ENCODE assay signal across 1 cellular context in the genomic region with DNA sequence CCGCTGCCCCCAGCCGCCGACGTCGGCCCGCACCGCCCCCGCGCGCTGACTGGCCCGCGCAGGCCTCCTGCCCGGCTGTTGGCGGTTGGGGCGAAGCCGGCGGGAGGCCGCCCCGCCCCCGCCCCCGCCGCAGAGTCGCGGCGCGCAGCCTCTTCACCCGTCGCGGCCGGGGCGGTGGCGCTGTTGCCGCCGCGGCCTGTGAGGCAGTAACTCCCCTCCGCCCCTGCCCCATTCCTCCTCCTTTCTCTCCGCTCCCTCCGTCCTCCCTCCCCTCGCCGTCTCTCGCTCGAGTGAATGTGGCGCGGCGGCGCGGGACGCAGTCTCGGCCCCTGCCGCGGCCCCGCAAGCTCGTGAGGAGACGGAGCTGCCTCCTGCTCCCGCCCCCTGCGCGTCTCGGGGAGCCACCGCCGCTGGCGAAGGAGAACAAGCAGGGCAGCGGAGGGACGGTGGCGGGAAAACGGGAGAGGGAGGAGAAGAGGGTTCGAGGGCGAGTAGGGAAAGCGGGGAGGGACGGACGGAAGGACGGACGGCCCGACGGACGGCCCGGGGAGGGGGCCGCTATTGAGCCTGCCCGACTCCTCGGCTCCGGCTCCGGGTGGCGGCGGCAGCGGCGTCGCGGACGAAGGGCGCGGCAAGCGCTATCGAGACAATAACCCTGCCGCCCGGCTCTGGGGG.
TF ChIP-seq lines count a peak whose summit lies in the region.

No MANE protein-coding gene starts in this region.

TF ChIP-seq in H1, 55 proteins besides CTCF, POLR2A, EP300 and RAD21 (continued from another document):
- TF ChIP-seq PHF8 (conservative IDR thresholded peaks at IDR 0.05; ENCODE audit: low read depth, low read length) (peak; percentile 70), ZNF274 (IDR thresholded peaks at IDR 0.05; ENCODE audit: borderline replicate concordance, extremely low read depth, low read length) (no peak), CBX8 (IDR thresholded peaks at IDR 0.05; ENCODE audit: borderline replicate concordance, low read depth, low read length) (no peak), SRF (IDR thresholded peaks at IDR 0.05; ENCODE audit: low read depth, low read length) (0 out of 2 replicates have a peak, but pooled peaks have one; percentile 26), JUN (IDR thresholded peaks at IDR 0.05; ENCODE audit: low read depth, low read length) (no peak), RBBP5 (IDR thresholded peaks at IDR 0.05; ENCODE audit: borderline replicate concordance, low read depth, low read length) (peak; percentile 98), KDM1A (IDR thresholded peaks at IDR 0.05; ENCODE audit: borderline replicate concordance, low read length) (no peak), TEAD4 (IDR thresholded peaks at IDR 0.05; ENCODE audit: low read depth, low read length) (no peak), EGR1 (IDR thresholded peaks at IDR 0.05; ENCODE audit: borderline replicate concordance, low read depth, low read length) (peak; percentile 96), SIN3A (conservative IDR thresholded peaks at IDR 0.05 in 1 of 2, IDR thresholded peaks at IDR 0.05 in 1 of 2; ENCODE audit: low read depth in 1 of 2, low read length in 2 of 2) (peak in 1 of 2 experiments; percentile 63; a peak in 2 of 4 replicates), CHD2 (IDR thresholded peaks at IDR 0.05; ENCODE audit: low read length) (no peak), RNF2 (IDR thresholded peaks at IDR 0.05; ENCODE audit: borderline replicate concordance, low read depth, low read length, missing control alignments, poor library complexity, severe bottlenecking) (no peak), CHD1 (IDR thresholded peaks at IDR 0.05; ENCODE audit: low read depth, low read length) (no peak), SUZ12 (IDR thresholded peaks at IDR 0.05; ENCODE audit: low read length) (peak; percentile 43; the same call in 1 of the 2 replicates), RXRA (IDR thresholded peaks at IDR 0.05; ENCODE audit: insufficient read depth, low read depth, low read length) (no peak), NRF1 (IDR thresholded peaks at IDR 0.05; ENCODE audit: low read depth, low read length) (0 out of 2 replicates have a peak, but pooled peaks have one; percentile 17), TAF1 (IDR thresholded peaks at IDR 0.05; ENCODE audit: low read depth, low read length) (peak; percentile 55), CREB1 (IDR thresholded peaks at IDR 0.05) (peak; percentile 17; the same call in 1 of the 2 replicates), SIX5 (IDR thresholded peaks at IDR 0.05; ENCODE audit: low read depth, low read length) (no peak), SP4 (IDR thresholded peaks at IDR 0.05; ENCODE audit: low read length) (no peak), JUND (IDR thresholded peaks at IDR 0.05; ENCODE audit: low read length) (no peak), HDAC6 (IDR thresholded peaks at IDR 0.05; ENCODE audit: low read depth, low read length) (no peak), TBP (IDR thresholded peaks at IDR 0.05; ENCODE audit: low read depth, low read length) (peak; percentile 69; the same call in 1 of the 2 replicates), KDM5A (IDR thresholded peaks at IDR 0.05; ENCODE audit: low read length) (no peak), FOSL1 (IDR thresholded peaks at IDR 0.05; ENCODE audit: insufficient read depth, low read depth, low read length) (no peak), MAFK (IDR thresholded peaks at IDR 0.05; ENCODE audit: low read depth, low read length) (no peak), ASH2L (IDR thresholded peaks at IDR 0.05; ENCODE audit: low read length) (peak; percentile 100), SIRT6 (IDR thresholded peaks at IDR 0.05; ENCODE audit: low read length) (no peak), SP1 (IDR thresholded peaks at IDR 0.05; ENCODE audit: low read depth, low read length) (0 out of 2 replicates have a peak, but pooled peaks have one; percentile 12), YY1 (IDR thresholded peaks at IDR 0.05; ENCODE audit: low read depth, low read length) (peak; percentile 46), POU5F1 (IDR thresholded peaks at IDR 0.05; ENCODE audit: low read depth, low read length) (no peak)
- TF ChIP-seq, protein P1, sequence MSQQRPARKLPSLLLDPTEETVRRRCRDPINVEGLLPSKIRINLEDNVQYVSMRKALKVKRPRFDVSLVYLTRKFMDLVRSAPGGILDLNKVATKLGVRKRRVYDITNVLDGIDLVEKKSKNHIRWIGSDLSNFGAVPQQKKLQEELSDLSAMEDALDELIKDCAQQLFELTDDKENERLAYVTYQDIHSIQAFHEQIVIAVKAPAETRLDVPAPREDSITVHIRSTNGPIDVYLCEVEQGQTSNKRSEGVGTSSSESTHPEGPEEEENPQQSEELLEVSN (IDR thresholded peaks at IDR 0.05), result peak; percentile 47; the same call in 1 of the 2 replicates
- TF ChIP-seq, protein P2, sequence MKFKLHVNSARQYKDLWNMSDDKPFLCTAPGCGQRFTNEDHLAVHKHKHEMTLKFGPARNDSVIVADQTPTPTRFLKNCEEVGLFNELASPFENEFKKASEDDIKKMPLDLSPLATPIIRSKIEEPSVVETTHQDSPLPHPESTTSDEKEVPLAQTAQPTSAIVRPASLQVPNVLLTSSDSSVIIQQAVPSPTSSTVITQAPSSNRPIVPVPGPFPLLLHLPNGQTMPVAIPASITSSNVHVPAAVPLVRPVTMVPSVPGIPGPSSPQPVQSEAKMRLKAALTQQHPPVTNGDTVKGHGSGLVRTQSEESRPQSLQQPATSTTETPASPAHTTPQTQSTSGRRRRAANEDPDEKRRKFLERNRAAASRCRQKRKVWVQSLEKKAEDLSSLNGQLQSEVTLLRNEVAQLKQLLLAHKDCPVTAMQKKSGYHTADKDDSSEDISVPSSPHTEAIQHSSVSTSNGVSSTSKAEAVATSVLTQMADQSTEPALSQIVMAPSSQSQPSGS (IDR thresholded peaks at IDR 0.05; ENCODE audit: low read length), result no peak
- TF ChIP-seq, protein P3, sequence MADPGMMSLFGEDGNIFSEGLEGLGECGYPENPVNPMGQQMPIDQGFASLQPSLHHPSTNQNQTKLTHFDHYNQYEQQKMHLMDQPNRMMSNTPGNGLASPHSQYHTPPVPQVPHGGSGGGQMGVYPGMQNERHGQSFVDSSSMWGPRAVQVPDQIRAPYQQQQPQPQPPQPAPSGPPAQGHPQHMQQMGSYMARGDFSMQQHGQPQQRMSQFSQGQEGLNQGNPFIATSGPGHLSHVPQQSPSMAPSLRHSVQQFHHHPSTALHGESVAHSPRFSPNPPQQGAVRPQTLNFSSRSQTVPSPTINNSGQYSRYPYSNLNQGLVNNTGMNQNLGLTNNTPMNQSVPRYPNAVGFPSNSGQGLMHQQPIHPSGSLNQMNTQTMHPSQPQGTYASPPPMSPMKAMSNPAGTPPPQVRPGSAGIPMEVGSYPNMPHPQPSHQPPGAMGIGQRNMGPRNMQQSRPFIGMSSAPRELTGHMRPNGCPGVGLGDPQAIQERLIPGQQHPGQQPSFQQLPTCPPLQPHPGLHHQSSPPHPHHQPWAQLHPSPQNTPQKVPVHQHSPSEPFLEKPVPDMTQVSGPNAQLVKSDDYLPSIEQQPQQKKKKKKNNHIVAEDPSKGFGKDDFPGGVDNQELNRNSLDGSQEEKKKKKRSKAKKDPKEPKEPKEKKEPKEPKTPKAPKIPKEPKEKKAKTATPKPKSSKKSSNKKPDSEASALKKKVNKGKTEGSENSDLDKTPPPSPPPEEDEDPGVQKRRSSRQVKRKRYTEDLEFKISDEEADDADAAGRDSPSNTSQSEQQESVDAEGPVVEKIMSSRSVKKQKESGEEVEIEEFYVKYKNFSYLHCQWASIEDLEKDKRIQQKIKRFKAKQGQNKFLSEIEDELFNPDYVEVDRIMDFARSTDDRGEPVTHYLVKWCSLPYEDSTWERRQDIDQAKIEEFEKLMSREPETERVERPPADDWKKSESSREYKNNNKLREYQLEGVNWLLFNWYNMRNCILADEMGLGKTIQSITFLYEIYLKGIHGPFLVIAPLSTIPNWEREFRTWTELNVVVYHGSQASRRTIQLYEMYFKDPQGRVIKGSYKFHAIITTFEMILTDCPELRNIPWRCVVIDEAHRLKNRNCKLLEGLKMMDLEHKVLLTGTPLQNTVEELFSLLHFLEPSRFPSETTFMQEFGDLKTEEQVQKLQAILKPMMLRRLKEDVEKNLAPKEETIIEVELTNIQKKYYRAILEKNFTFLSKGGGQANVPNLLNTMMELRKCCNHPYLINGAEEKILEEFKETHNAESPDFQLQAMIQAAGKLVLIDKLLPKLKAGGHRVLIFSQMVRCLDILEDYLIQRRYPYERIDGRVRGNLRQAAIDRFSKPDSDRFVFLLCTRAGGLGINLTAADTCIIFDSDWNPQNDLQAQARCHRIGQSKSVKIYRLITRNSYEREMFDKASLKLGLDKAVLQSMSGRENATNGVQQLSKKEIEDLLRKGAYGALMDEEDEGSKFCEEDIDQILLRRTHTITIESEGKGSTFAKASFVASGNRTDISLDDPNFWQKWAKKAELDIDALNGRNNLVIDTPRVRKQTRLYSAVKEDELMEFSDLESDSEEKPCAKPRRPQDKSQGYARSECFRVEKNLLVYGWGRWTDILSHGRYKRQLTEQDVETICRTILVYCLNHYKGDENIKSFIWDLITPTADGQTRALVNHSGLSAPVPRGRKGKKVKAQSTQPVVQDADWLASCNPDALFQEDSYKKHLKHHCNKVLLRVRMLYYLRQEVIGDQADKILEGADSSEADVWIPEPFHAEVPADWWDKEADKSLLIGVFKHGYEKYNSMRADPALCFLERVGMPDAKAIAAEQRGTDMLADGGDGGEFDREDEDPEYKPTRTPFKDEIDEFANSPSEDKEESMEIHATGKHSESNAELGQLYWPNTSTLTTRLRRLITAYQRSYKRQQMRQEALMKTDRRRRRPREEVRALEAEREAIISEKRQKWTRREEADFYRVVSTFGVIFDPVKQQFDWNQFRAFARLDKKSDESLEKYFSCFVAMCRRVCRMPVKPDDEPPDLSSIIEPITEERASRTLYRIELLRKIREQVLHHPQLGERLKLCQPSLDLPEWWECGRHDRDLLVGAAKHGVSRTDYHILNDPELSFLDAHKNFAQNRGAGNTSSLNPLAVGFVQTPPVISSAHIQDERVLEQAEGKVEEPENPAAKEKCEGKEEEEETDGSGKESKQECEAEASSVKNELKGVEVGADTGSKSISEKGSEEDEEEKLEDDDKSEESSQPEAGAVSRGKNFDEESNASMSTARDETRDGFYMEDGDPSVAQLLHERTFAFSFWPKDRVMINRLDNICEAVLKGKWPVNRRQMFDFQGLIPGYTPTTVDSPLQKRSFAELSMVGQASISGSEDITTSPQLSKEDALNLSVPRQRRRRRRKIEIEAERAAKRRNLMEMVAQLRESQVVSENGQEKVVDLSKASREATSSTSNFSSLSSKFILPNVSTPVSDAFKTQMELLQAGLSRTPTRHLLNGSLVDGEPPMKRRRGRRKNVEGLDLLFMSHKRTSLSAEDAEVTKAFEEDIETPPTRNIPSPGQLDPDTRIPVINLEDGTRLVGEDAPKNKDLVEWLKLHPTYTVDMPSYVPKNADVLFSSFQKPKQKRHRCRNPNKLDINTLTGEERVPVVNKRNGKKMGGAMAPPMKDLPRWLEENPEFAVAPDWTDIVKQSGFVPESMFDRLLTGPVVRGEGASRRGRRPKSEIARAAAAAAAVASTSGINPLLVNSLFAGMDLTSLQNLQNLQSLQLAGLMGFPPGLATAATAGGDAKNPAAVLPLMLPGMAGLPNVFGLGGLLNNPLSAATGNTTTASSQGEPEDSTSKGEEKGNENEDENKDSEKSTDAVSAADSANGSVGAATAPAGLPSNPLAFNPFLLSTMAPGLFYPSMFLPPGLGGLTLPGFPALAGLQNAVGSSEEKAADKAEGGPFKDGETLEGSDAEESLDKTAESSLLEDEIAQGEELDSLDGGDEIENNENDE (IDR thresholded peaks at IDR 0.05; ENCODE audit: insufficient replicate concordance, low read length), result no peak
